34 cellular contexts compared by ENCODE assay signal in the genomic region with DNA sequence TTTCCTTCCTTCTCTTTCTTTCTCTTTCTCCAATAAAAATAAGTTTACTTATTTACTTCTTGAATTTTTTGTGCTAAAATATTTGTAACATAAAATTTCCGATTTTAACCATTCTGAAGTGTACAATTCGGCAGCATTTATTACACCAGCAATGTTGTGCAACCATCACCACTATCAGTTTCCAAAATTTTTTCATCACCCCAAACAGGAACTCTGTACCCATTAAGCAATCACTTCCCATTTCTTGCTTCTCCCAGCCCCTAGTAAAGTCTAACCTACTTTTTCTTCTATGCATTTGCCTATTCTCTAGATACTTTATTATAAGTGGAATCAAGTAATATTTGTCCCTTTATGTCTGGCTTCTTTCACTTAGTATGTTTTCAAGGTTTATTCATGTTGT. TPM values are rescaled to one million over a fixed set of nuclear protein-coding genes. Genes with fewer than 3 reads are reported as not detected.
DNase-seq lines count a peak whose midpoint lies in the region; ATAC-seq, FAIRE-seq and TF ChIP-seq lines count a peak whose summit lies in the region.
"Had no signal": no experiment of that assay in that cellular context is flagged by ENCODE, and none has a peak within 500 bp of the region (broad histone marks: within the 10 kb centered on the region; RNA-seq: fewer than 3 reads in every experiment).

No MANE protein-coding gene starts in this region.

- H3K36me3 ChIP-seq in heart right ventricle (no peaks in the 10 kb centered on the region), adipocyte (ENCODE audit: control insufficient read depth, insufficient read depth, low read length, severe bottlenecking) (peaks cover 4% of the 10 kb centered on the region), small intestine (ENCODE audit: control insufficient read depth in 2 of 2, insufficient read depth in 2 of 2, low read length in 2 of 2) (no peaks in the 10 kb centered on the region)
- H3K36me3 ChIP-seq: brain microvascular endothelial cell, sigmoid colon, vagina had no signal

- no peak overlapping the region for H3K4me3 Mint-ChIP-seq in activated CD4-positive, alpha-beta memory T cell treated with anti-CD3 and anti-CD28 coated beads for 36 hours
- H3K4me3 Mint-ChIP-seq: activated CD4-positive, alpha-beta T cell treated with anti-CD3 and anti-CD28 coated beads, Interleukin-2, amount 10 ng/mL, durations not matched to agents 7 days and 5 days; activated CD8-positive, alpha-beta memory T cell treated with anti-CD3 and anti-CD28 coated beads, Interleukin-2, amount 10 ng/mL, durations not matched to agents 7 days and 5 days; CD4-positive, alpha-beta memory T cell; stimulated activated naive B cell treated with anti-CD40 and anti-IgM and Interleukin-4, amounts not matched to agents 10 μg/mL and 1 μg/mL and 100 μg/mL, for 72 hours had no signal

- no peaks in the 10 kb centered on the region for H3K27me3 ChIP-seq in heart right ventricle
- no peaks in the 10 kb centered on the region for H3K27me3 ChIP-seq in adipocyte (replicated peaks; ENCODE audit: control insufficient read depth, insufficient read depth, low read length)
- H3K27me3 ChIP-seq in small intestine (ENCODE audit: control insufficient read depth in 2 of 2, insufficient read depth in 2 of 2, low read length in 2 of 2) = no peaks in the 10 kb centered on the region
- H3K27me3 ChIP-seq: brain microvascular endothelial cell, sigmoid colon, testis, vagina had no signal

- POLR2A ChIA-PET in activated CD4-positive, alpha-beta memory T cell treated with anti-CD3 and anti-CD28 coated beads for 36 hours (lab: Charles Lee) = no interaction called here

- WGBS in heart right ventricle, 2 donors = 83 to 88% methylated on average over 2 of the region's 2 CpGs
- 78 to 90% (median 81%) methylated on average over 2 of the region's 2 CpGs for WGBS in small intestine, 3 donors

- no peak overlapping the region for H3K4me3 ChIP-seq in heart right ventricle
- H3K4me3 ChIP-seq in adipocyte (ENCODE audit: low read length) = peak overlapping the region; percentile 54
- H3K4me3 ChIP-seq in small intestine (ENCODE audit: low read depth in 1 of 2, low read length in 2 of 2) = no peak overlapping the region
- H3K4me3 ChIP-seq: sigmoid colon, testis, vagina had no signal

- ATAC-seq in Right ventricle myocardium inferior (peak; percentile 64), heart right ventricle (no peak), sciatic nerve (peak; percentile 69)
- ATAC-seq: activated CD8-positive, alpha-beta memory T cell treated with anti-CD3 and anti-CD28 coated beads, Interleukin-2, amount 10 ng/mL, durations not matched to agents 7 days and 5 days; stimulated activated naive B cell treated with anti-CD40 and anti-IgM and Interleukin-4, amounts not matched to agents 10 μg/mL and 1 μg/mL and 100 μg/mL, for 72 hours had no signal

- CTCF ChIA-PET in activated CD4-positive, alpha-beta memory T cell treated with anti-CD3 and anti-CD28 coated beads for 36 hours (lab: Charles Lee) = no interaction called here

- H3K27ac ChIP-seq in heart right ventricle (peak overlapping the region in 1 of 10 donors; percentile 19), small intestine (ENCODE audit: low read depth in 1 of 2, low read length in 1 of 2) (no peak overlapping the region)
- H3K27ac ChIP-seq: 22Rv1, brain microvascular endothelial cell, parathyroid adenoma, RWPE1, sigmoid colon, testis, vagina had no signal

- H3K27me3 Mint-ChIP-seq in activated CD4-positive, alpha-beta memory T cell treated with anti-CD3 and anti-CD28 coated beads for 36 hours = no peaks in the 10 kb centered on the region
- H3K27me3 Mint-ChIP-seq: activated CD4-positive, alpha-beta T cell treated with anti-CD3 and anti-CD28 coated beads, Interleukin-2, amount 10 ng/mL, durations not matched to agents 7 days and 5 days; activated CD8-positive, alpha-beta memory T cell treated with anti-CD3 and anti-CD28 coated beads, Interleukin-2, amount 10 ng/mL, durations not matched to agents 7 days and 5 days; CD4-positive, alpha-beta memory T cell; stimulated activated naive B cell treated with anti-CD40 and anti-IgM and Interleukin-4, amounts not matched to agents 10 μg/mL and 1 μg/mL and 100 μg/mL, for 72 hours had no signal

- DNase-seq in Right ventricle myocardium inferior (ENCODE audit: missing footprints) = no peak
- no peak for DNase-seq in heart right ventricle
- DNase-seq in NOMO-1 treated with DMSO at 0.1 percent for 48 hours (lab: John Stamatoyannopoulos, UW; ENCODE audit: unreplicated experiment) = peak; percentile 64
- no peak for DNase-seq in adipocyte (ENCODE audit: low read depth)
- DNase-seq in sciatic nerve (ENCODE audit: low spot score) = no peak
- no peak for DNase-seq in HuH-7.5 (ENCODE audit: low spot score)
- DNase-seq in small intestine = no peak
- no peak for DNase-seq in activated CD4-positive, alpha-beta memory T cell treated with anti-CD3 and anti-CD28 coated beads for 36 hours
- DNase-seq: activated CD4-positive, alpha-beta T cell treated with anti-CD3 and anti-CD28 coated beads, Interleukin-2, amount 10 ng/mL, durations not matched to agents 7 days and 5 days; activated CD8-positive, alpha-beta memory T cell treated with anti-CD3 and anti-CD28 coated beads, Interleukin-2, amount 10 ng/mL, durations not matched to agents 7 days and 5 days; activated naive CD4-positive, alpha-beta T cell treated with Interleukin-2 at 50 U/mL for 16 hours; activated T-cell treated with anti-CD3 and anti-CD28 coated beads, Interleukin-2, amount 50 U/mL, for 48 hours; brain microvascular endothelial cell; CD4-positive, alpha-beta memory T cell; DMS 273 treated with DMSO at 0.1 percent for 48 hours; EL; Karpas-422; mammary epithelial cell; NCI-H1092 treated with DMSO at 0.1 percent for 48 hours; NCI-H1930; NCI-H526 treated with DMSO at 0.1 percent for 48 hours; sigmoid colon; stimulated activated naive B cell treated with anti-CD40 and anti-IgM and Interleukin-4, amounts not matched to agents 10 μg/mL and 1 μg/mL and 100 μg/mL, for 72 hours; T-helper 9 cell; testis had no signal

- H3K36me3 Mint-ChIP-seq in activated CD4-positive, alpha-beta memory T cell treated with anti-CD3 and anti-CD28 coated beads for 36 hours = peaks cover 6% of the 10 kb centered on the region
- H3K36me3 Mint-ChIP-seq: activated CD8-positive, alpha-beta memory T cell treated with anti-CD3 and anti-CD28 coated beads, Interleukin-2, amount 10 ng/mL, durations not matched to agents 7 days and 5 days had no signal

- TF ChIP-seq CTCF in heart right ventricle (IDR thresholded peaks at IDR 0.05) = no peak

- no peak for FAIRE-seq in small intestine (lab: Jason Lieb, UNC)
- FAIRE-seq: GM12891 had no signal

- no peaks in the 10 kb centered on the region for H3K4me1 Mint-ChIP-seq in activated CD4-positive, alpha-beta memory T cell treated with anti-CD3 and anti-CD28 coated beads for 36 hours (ENCODE audit: low read depth)
- H3K4me1 Mint-ChIP-seq: activated CD4-positive, alpha-beta T cell treated with anti-CD3 and anti-CD28 coated beads, Interleukin-2, amount 10 ng/mL, durations not matched to agents 7 days and 5 days; activated CD8-positive, alpha-beta memory T cell treated with anti-CD3 and anti-CD28 coated beads, Interleukin-2, amount 10 ng/mL, durations not matched to agents 7 days and 5 days; CD4-positive, alpha-beta memory T cell; stimulated activated naive B cell treated with anti-CD40 and anti-IgM and Interleukin-4, amounts not matched to agents 10 μg/mL and 1 μg/mL and 100 μg/mL, for 72 hours had no signal

- H3K4me1 ChIP-seq in heart right ventricle (peaks cover 0 to 24% (median 0%) of the 10 kb centered on the region in 9 donors), adipocyte (ENCODE audit: control insufficient read depth, insufficient read depth, low read length) (peaks cover 42% of the 10 kb centered on the region), small intestine (ENCODE audit: control insufficient read depth in 2 of 2, insufficient read depth in 1 of 2, low read depth in 1 of 2, low read length in 1 of 2) (no peaks in the 10 kb centered on the region)
- H3K4me1 ChIP-seq: parathyroid adenoma, sigmoid colon, testis, vagina had no signal

- intact Hi-C loops in Right ventricle myocardium inferior (cut with DNase I) (no loop called here), heart right ventricle (cut with DNase I) (no loop called here), sciatic nerve (cut with DNase I) (no loop called here)
- intact Hi-C loops in activated CD4-positive, alpha-beta memory T cell treated with anti-CD3 and anti-CD28 coated beads for 36 hours (cut with micrococcal nuclease) = no loop called here

- peak overlapping the region; percentile 66 for H3K9ac ChIP-seq in adipocyte (ENCODE audit: low read length)
- H3K9ac ChIP-seq: parathyroid adenoma had no signal

- peaks cover 0 to 22% (median 0%) of the 10 kb centered on the region in 11 donors for H3K9me3 ChIP-seq in heart right ventricle
- H3K9me3 ChIP-seq in adipocyte (ENCODE audit: control insufficient read depth, low read length) = peaks cover 4% of the 10 kb centered on the region
- no peaks in the 10 kb centered on the region for H3K9me3 ChIP-seq in small intestine (ENCODE audit: control insufficient read depth, low read depth)
- H3K9me3 ChIP-seq: sigmoid colon, testis, vagina had no signal

- H3K9me3 Mint-ChIP-seq in activated CD4-positive, alpha-beta memory T cell treated with anti-CD3 and anti-CD28 coated beads for 36 hours = peaks cover 18% of the 10 kb centered on the region

- H3K27ac Mint-ChIP-seq in activated CD4-positive, alpha-beta memory T cell treated with anti-CD3 and anti-CD28 coated beads for 36 hours = no peak overlapping the region
- H3K27ac Mint-ChIP-seq: activated CD4-positive, alpha-beta T cell treated with anti-CD3 and anti-CD28 coated beads, Interleukin-2, amount 10 ng/mL, durations not matched to agents 7 days and 5 days; activated CD8-positive, alpha-beta memory T cell treated with anti-CD3 and anti-CD28 coated beads, Interleukin-2, amount 10 ng/mL, durations not matched to agents 7 days and 5 days; CD4-positive, alpha-beta memory T cell; stimulated activated naive B cell treated with anti-CD40 and anti-IgM and Interleukin-4, amounts not matched to agents 10 μg/mL and 1 μg/mL and 100 μg/mL, for 72 hours had no signal

RNA-seq across cellular contexts. Expression of a gene that starts 2.5 kb away (rescaled TPM):
- 21.2 TPM for total RNA-seq in Right ventricle myocardium inferior
- 10 to 100 TPM in 2 of 10 donors, 1 to 10 TPM in 7, under 1 TPM in 1; 0.47 to 26.6 (median 5.0) TPM for total RNA-seq in heart right ventricle
- polyA plus RNA-seq in heart right ventricle = 1 to 10 TPM; 4.0 to 8.9 TPM
- total RNA-seq in sciatic nerve = 35.4 TPM
- 10 to 100 TPM in 1 of 3 donors, 1 to 10 TPM in 2; 1.4 to 15.2 (median 4.5) TPM for polyA plus RNA-seq in small intestine
- total RNA-seq in activated CD4-positive, alpha-beta memory T cell treated with anti-CD3 and anti-CD28 coated beads for 36 hours = not detected
- total RNA-seq: activated CD4-positive, alpha-beta T cell treated with anti-CD3 and anti-CD28 coated beads, Interleukin-2, amount 10 ng/mL, durations not matched to agents 7 days and 5 days; activated CD8-positive, alpha-beta memory T cell treated with anti-CD3 and anti-CD28 coated beads, Interleukin-2, amount 10 ng/mL, durations not matched to agents 7 days and 5 days; CD4-positive, alpha-beta memory T cell; chondrocyte; epithelial cell of proximal tubule; kidney epithelial cell; mammary epithelial cell had no signal
- polyA plus RNA-seq: CD4-positive, alpha-beta memory T cell; mammary epithelial cell; neural cell had no signal

RNA-seq across cellular contexts. Expression of a gene that starts 11.2 kb away (rescaled TPM):
- total RNA-seq in Right ventricle myocardium inferior (99.2 TPM), heart right ventricle (100 to 1,000 TPM in 2 of 10 donors, 10 to 100 TPM in 8; 32.9 to 133 (median 60.8) TPM), sciatic nerve (3.0 TPM)
- polyA plus RNA-seq in heart right ventricle (100 to 1,000 TPM in 1 of 2 donors, 10 to 100 TPM in 1; 37.2 to 115 TPM), small intestine (1 to 10 TPM in 2 of 3 donors, not detected in 1; 1.1 to 1.9 TPM)
- not detected for total RNA-seq in activated CD4-positive, alpha-beta memory T cell treated with anti-CD3 and anti-CD28 coated beads for 36 hours
- total RNA-seq: activated CD4-positive, alpha-beta T cell treated with anti-CD3 and anti-CD28 coated beads, Interleukin-2, amount 10 ng/mL, durations not matched to agents 7 days and 5 days; activated CD8-positive, alpha-beta memory T cell treated with anti-CD3 and anti-CD28 coated beads, Interleukin-2, amount 10 ng/mL, durations not matched to agents 7 days and 5 days; CD4-positive, alpha-beta memory T cell; chondrocyte; epithelial cell of proximal tubule; kidney epithelial cell; mammary epithelial cell had no signal
- polyA plus RNA-seq: CD4-positive, alpha-beta memory T cell; mammary epithelial cell had no signal

RNA-seq across cellular contexts. Expression of a gene that starts 41.6 kb away (rescaled TPM):
- total RNA-seq in Right ventricle myocardium inferior = 7.7 TPM
- total RNA-seq in heart right ventricle = 10 to 100 TPM in 1 of 10 donors, 1 to 10 TPM in 9; 3.2 to 11.7 (median 5.9) TPM
- polyA plus RNA-seq in heart right ventricle = 10 to 100 TPM in 1 of 2 donors, 1 to 10 TPM in 1; 5.8 to 10.5 TPM
- total RNA-seq in sciatic nerve = 18.8 TPM
- 10 to 100 TPM; 11.3 to 12.3 (median 12.0) TPM for polyA plus RNA-seq in small intestine
- total RNA-seq in activated CD4-positive, alpha-beta memory T cell treated with anti-CD3 and anti-CD28 coated beads for 36 hours = 10 to 100 TPM; 18.3 to 20.1 TPM

RNA-seq across cellular contexts. Expression of a gene that starts 41.8 kb away (rescaled TPM):
- total RNA-seq in Right ventricle myocardium inferior (40.8 TPM), heart right ventricle (10 to 100 TPM; 29.1 to 46.5 (median 36.6) TPM), sciatic nerve (68.6 TPM)
- polyA plus RNA-seq in heart right ventricle (10 to 100 TPM; 41.4 to 50.6 TPM), small intestine (10 to 100 TPM; 40.6 to 63.7 (median 53.2) TPM)
- 10 to 100 TPM; 72.2 to 77.7 TPM for total RNA-seq in activated CD4-positive, alpha-beta memory T cell treated with anti-CD3 and anti-CD28 coated beads for 36 hours

RNA-seq across cellular contexts. Expression of a gene that starts 43.3 kb away (rescaled TPM):
- 8.3 TPM for total RNA-seq in Right ventricle myocardium inferior
- total RNA-seq in heart right ventricle = 10 to 100 TPM in 3 of 10 donors, 1 to 10 TPM in 7; 6.1 to 12.6 (median 8.9) TPM
- polyA plus RNA-seq in heart right ventricle = 1 to 10 TPM; 6.6 to 7.0 TPM
- total RNA-seq in sciatic nerve = 8.1 TPM
- polyA plus RNA-seq in small intestine = 1 to 10 TPM; 1.1 to 8.3 (median 2.2) TPM
- 10 to 100 TPM; 16.9 to 18.6 TPM for total RNA-seq in activated CD4-positive, alpha-beta memory T cell treated with anti-CD3 and anti-CD28 coated beads for 36 hours

Comparison
In these comparisons a context has a peak if more than half of its experiments do, and no peak if none do; other contexts are left out.
1. ATAC-seq: peak in Right ventricle myocardium inferior (single experiment) and sciatic nerve (single experiment); none in heart right ventricle (0 of 8).